In the genomic region with DNA sequence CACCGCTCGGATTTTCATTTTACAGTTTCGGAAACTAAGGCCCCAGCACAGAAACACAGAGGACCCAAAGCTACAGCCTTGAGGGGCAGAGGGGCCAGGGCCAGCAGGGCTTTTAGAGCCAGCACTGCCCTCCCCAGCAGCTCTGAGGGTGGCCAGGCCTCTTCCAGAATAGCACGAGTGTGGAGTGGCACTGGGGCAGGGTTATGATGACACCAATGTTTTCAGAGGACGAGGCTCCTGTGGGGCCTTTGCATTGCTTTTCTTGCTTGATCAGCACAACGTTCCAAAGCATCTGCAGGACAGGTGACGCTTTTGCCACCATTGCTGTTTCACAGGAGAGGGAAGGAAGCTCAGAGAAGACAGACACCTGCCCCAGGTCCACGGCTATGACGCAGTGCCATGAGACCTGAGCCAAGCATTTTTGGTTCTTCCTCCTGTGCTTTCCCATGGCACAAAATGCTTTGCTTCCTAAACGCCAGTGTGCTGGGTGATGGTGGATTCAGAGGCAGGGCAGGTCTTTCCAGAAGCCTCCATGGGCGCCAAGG, we compare ENCODE assay signal across 1 cellular context.
TF ChIP-seq lines count a peak whose summit lies in the region.

No MANE protein-coding gene starts in this region.

TF ChIP-seq in A549, 52 proteins besides CTCF, POLR2A, EP300 and RAD21:
- TF ChIP-seq MAFK (IDR thresholded peaks at IDR 0.05; ENCODE audit: partially characterized antibody) = peak; percentile 16
- no peak for TF ChIP-seq RFX5 (IDR thresholded peaks at IDR 0.05)
